In the genomic region with DNA sequence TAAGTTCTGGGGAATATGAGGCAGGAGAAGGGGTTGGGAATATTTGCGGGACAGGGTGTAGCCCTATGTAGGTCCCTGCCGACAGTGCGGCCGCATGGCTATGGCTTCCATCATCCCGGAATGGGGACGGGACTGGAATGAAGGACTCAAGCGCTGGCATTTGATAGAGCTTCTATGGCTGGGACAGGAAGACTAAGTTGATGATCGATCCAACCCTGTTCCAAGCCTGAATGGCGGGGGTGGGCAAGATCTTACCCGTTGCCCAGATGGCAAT, we compare ENCODE assay signal across 8 cellular contexts. TPM values are rescaled to one million over a fixed set of nuclear protein-coding genes. Genes with fewer than 3 reads are reported as not detected.
A peak's percentile ranks its signal among the peaks of the same experiment; 100 is the strongest.
DNase-seq lines count a peak whose midpoint lies in the region; ATAC-seq and TF ChIP-seq lines count a peak whose summit lies in the region.

No MANE protein-coding gene starts in this region.

- no peak for DNase-seq in activated naive CD4-positive, alpha-beta T cell treated with Interleukin-2 at 50 U/mL for 16 hours
- no peak for DNase-seq in activated naive CD8-positive, alpha-beta T cell treated with anti-CD3 and anti-CD28 coated beads for 36 hours
- DNase-seq in left lobe of liver (ENCODE audit: low spot score): no peak
- DNase-seq in tibial nerve (ENCODE audit: low spot score in 2 of 2): peak in 1 of 2 donors; percentile 6
- DNase-seq in stimulated activated CD4-positive, alpha-beta T cell treated with anti-CD3 and anti-CD28 coated beads, Interleukin-4, amount 100 ng/mL, for 4 hours: no peak
- DNase-seq in activated CD8-positive, alpha-beta memory T cell treated with anti-CD3 and anti-CD28 coated beads for 24 hours: no peak

- peaks cover 30% of the 10 kb centered on the region for H3K4me1 Mint-ChIP-seq in activated naive CD4-positive, alpha-beta T cell treated with anti-CD3 and anti-CD28 coated beads, Interleukin-2, amount 50 U/mL, for 24 hours
- peaks cover 19% of the 10 kb centered on the region for H3K4me1 Mint-ChIP-seq in activated naive CD8-positive, alpha-beta T cell treated with anti-CD3 and anti-CD28 coated beads for 36 hours

- no peak for TF ChIP-seq POLR2A in tibial nerve (IDR thresholded peaks at IDR 0.05)

- peak overlapping the region; percentile 97 for H3K4me3 Mint-ChIP-seq in activated naive CD4-positive, alpha-beta T cell treated with anti-CD3 and anti-CD28 coated beads, Interleukin-2, amount 50 U/mL, for 24 hours
- H3K4me3 Mint-ChIP-seq in activated naive CD8-positive, alpha-beta T cell treated with anti-CD3 and anti-CD28 coated beads for 36 hours: peak overlapping the region; percentile 73

- H3K27me3 ChIP-seq in tibial nerve: peaks cover 0 to 36% of the 10 kb centered on the region in 2 donors

- H3K9me3 Mint-ChIP-seq in activated naive CD4-positive, alpha-beta T cell treated with anti-CD3 and anti-CD28 coated beads, Interleukin-2, amount 50 U/mL, for 24 hours: no peaks in the 10 kb centered on the region
- H3K9me3 Mint-ChIP-seq in activated naive CD8-positive, alpha-beta T cell treated with anti-CD3 and anti-CD28 coated beads for 36 hours: no peaks in the 10 kb centered on the region

- no peak for TF ChIP-seq EP300 in tibial nerve (IDR thresholded peaks at IDR 0.05)

- peaks cover 0 to 36% (median 16%) of the 10 kb centered on the region in 4 donors for H3K4me1 ChIP-seq in tibial nerve

- peak overlapping the region; percentile 25 to 55 (median 43) for H3K4me3 ChIP-seq in tibial nerve

- H3K36me3 Mint-ChIP-seq in activated naive CD4-positive, alpha-beta T cell treated with anti-CD3 and anti-CD28 coated beads, Interleukin-2, amount 50 U/mL, for 24 hours: no peaks in the 10 kb centered on the region
- H3K36me3 Mint-ChIP-seq in activated naive CD8-positive, alpha-beta T cell treated with anti-CD3 and anti-CD28 coated beads for 36 hours: no peaks in the 10 kb centered on the region

- no peaks in the 10 kb centered on the region for H3K9me3 ChIP-seq in tibial nerve

- WGBS in tibial nerve, 2 donors: 11 to 16% methylated on average over 8 to 10 of the region's 10 CpGs

- H3K27ac ChIP-seq in tibial nerve: peak overlapping the region in 2 of 4 donors; percentile 57 to 75

- H3K36me3 ChIP-seq in tibial nerve: no peaks in the 10 kb centered on the region

- peaks cover 15% of the 10 kb centered on the region for H3K27me3 Mint-ChIP-seq in activated naive CD4-positive, alpha-beta T cell treated with anti-CD3 and anti-CD28 coated beads, Interleukin-2, amount 50 U/mL, for 24 hours
- H3K27me3 Mint-ChIP-seq in activated naive CD8-positive, alpha-beta T cell treated with anti-CD3 and anti-CD28 coated beads for 36 hours: peaks cover 50% of the 10 kb centered on the region

- TF ChIP-seq CTCF in tibial nerve (IDR thresholded peaks at IDR 0.05): no peak

- no peak overlapping the region for H3K27ac Mint-ChIP-seq in activated naive CD4-positive, alpha-beta T cell treated with anti-CD3 and anti-CD28 coated beads, Interleukin-2, amount 50 U/mL, for 24 hours
- H3K27ac Mint-ChIP-seq in activated naive CD8-positive, alpha-beta T cell treated with anti-CD3 and anti-CD28 coated beads for 36 hours: no peak overlapping the region

- ATAC-seq in left lobe of liver (peak; percentile 11), HG02884 (IDR thresholded peaks at IDR 0.05; ENCODE audit: unreplicated experiment) (no peak)

RNA-seq across cellular contexts. Expression of gene SRCIN1, which starts 47.1 kb away (rescaled TPM):
- under 1 TPM; 0.37 to 0.42 TPM for total RNA-seq in activated naive CD8-positive, alpha-beta T cell treated with anti-CD3 and anti-CD28 coated beads for 36 hours
- total RNA-seq in left lobe of liver (19.3 TPM), tibial nerve (1 to 10 TPM in 2 of 4 donors, under 1 TPM in 2; 0.44 to 5.4 (median 1.5) TPM)
